In genomic region chr11:134414036-134414731, GRCh38 we compare ENCODE assay signal across 1 cellular context.
TF ChIP-seq lines count a peak whose summit lies in the region.

No MANE protein-coding gene starts in this region.

TF ChIP-seq in SK-N-SH, 30 proteins besides CTCF, POLR2A, EP300 and RAD21 (continued from another document):
- TF ChIP-seq REST (IDR thresholded peaks at IDR 0.05; ENCODE audit: low read depth, low read length) (no peak), SIN3A (IDR thresholded peaks at IDR 0.05; ENCODE audit: borderline replicate concordance, low read depth, low read length) (no peak), SMC3 (IDR thresholded peaks at IDR 0.05; ENCODE audit: low read depth, low read length) (no peak)
- TF ChIP-seq, protein P1, sequence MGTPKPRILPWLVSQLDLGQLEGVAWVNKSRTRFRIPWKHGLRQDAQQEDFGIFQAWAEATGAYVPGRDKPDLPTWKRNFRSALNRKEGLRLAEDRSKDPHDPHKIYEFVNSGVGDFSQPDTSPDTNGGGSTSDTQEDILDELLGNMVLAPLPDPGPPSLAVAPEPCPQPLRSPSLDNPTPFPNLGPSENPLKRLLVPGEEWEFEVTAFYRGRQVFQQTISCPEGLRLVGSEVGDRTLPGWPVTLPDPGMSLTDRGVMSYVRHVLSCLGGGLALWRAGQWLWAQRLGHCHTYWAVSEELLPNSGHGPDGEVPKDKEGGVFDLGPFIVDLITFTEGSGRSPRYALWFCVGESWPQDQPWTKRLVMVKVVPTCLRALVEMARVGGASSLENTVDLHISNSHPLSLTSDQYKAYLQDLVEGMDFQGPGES (IDR thresholded peaks at IDR 0.05; ENCODE audit: low read depth, low read length) = no peak
